10 cellular contexts compared by ENCODE assay signal in the genomic region with DNA sequence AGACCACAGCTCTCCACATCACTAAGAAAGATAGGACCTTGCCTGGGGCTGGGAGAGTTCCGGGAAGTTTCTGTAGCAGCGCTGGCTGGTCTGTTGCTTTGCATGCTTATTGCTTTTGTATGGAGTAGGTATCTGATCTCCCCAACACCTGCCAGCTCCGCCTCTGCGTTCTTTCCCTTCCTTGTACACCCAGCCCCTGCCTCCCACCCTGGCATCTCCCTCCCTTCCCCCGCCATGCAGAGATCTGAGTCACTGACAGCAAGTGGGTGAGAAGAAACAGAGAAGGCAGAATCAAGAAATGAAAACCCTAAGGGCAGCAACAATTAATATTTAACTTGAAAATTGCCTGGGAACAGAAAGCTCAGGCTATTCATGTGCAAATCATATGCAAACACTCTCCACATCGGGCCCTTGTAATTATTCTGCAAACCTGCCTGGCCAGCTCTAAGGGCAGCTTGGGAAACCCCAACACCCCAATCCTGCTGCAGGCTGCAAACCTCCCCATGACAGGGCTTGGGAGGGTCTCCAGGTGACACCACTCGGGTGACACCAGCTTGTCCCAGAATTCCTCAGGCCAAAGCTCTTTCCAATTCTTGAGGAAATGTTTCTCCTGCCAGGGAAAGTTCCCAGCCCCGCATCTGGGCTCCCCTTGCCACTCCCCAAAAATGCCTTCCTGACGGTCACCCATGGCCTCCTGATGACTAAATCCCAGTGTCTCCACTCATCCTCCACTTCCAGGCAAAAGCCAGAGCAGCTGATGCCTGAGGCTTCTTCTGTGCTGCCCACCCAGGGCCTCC.
DNase-seq lines count a peak whose midpoint lies in the region; ATAC-seq and TF ChIP-seq lines count a peak whose summit lies in the region.
"Had no signal": no experiment of that assay in that cellular context is flagged by ENCODE, and none has a peak within 500 bp of the region (broad histone marks: within the 10 kb centered on the region; RNA-seq: fewer than 3 reads in every experiment).

No MANE protein-coding gene starts in this region.

- peak; percentile 86 for ATAC-seq in GM18517 (IDR thresholded peaks at IDR 0.05; ENCODE audit: unreplicated experiment)
- peak; percentile 74 for ATAC-seq in HG02571 (IDR thresholded peaks at IDR 0.05; ENCODE audit: unreplicated experiment)
- ATAC-seq in left lung: peak; percentile 91

- TF ChIP-seq CTCF in left lung (IDR thresholded peaks at IDR 0.05): no peak

- no peaks in the 10 kb centered on the region for H3K9me3 ChIP-seq in left lung

- no peaks in the 10 kb centered on the region for H3K36me3 ChIP-seq in left lung

- H3K27ac ChIP-seq in left lung: no peak overlapping the region

- peak; percentile 33 for DNase-seq in NCI-H2196 treated with DMSO at 0.1 percent for 48 hours (lab: John Stamatoyannopoulos, UW; ENCODE audit: unreplicated experiment)
- DNase-seq in left lung: peak; percentile 49 to 55
- no peak for DNase-seq in DMS114 treated with DMSO at 0.1 percent for 48 hours (lab: John Stamatoyannopoulos, UW; ENCODE audit: unreplicated experiment)
- no peak for DNase-seq in SW 1271 (lab: John Stamatoyannopoulos, UW)
- DNase-seq in EL: no peak
- DNase-seq in HUDEP-2 (lab: John Stamatoyannopoulos, UW; ENCODE audit: unreplicated experiment in 76 of 76): no peak
- DNase-seq: activated effector memory CD4-positive, alpha-beta T cell treated with anti-CD3 and anti-CD28 coated beads, Interleukin-2, amount 50 U/mL, for 16 hours; NCI-H187 treated with DMSO at 0.1 percent for 48 hours had no signal

- no peaks in the 10 kb centered on the region for H3K4me1 ChIP-seq in left lung

- H3K27me3 ChIP-seq in left lung: no peaks in the 10 kb centered on the region

- H3K4me3 ChIP-seq in left lung: no peak overlapping the region

- intact Hi-C loops in left lung (cut with DNase I): no loop called here

Comparison
In these comparisons a context has a peak if more than half of its experiments do, and no peak if none do; other contexts are left out.
1. DNase-seq: peak in NCI-H2196 treated with DMSO at 0.1 percent for 48 hours (single experiment) and left lung (2 of 2); none in DMS114 treated with DMSO at 0.1 percent for 48 hours (single experiment), SW 1271 (0 of 2), EL (single experiment) and HUDEP-2 (0 of 76).
2. Peak in every context shown above with its lines, with median percentiles within 50 percentile points of each other: ATAC-seq.